In genomic region chr7:121505021-121505420, GRCh38 we compare ENCODE assay signal across 13 cellular contexts.
A peak's percentile ranks its signal among the peaks of the same experiment; 100 is the strongest.
DNase-seq lines count a peak whose midpoint lies in the region; TF ChIP-seq lines count a peak whose summit lies in the region.
"Had no signal": no experiment of that assay in that cellular context is flagged by ENCODE, and none has a peak within 500 bp of the region (broad histone marks: within the 10 kb centered on the region; RNA-seq: fewer than 3 reads in every experiment).

No MANE protein-coding gene starts in this region.

- H3K4me2 ChIP-seq in mesenchymal stem cell (ENCODE audit: low read length, poor library complexity, severe bottlenecking), result no peak overlapping the region

- no peak overlapping the region for H3K4me3 ChIP-seq in choroid plexus epithelial cell (ENCODE audit: low read depth, low read length)
- H3K4me3 ChIP-seq in mesenchymal stem cell (ENCODE audit: insufficient read depth in 1 of 2, low read depth in 1 of 2, low read length in 2 of 2), result peak overlapping the region in 1 of 2 experiments; percentile 23
- H3K4me3 ChIP-seq: sigmoid colon had no signal

- H4K91ac ChIP-seq in mesenchymal stem cell (ENCODE audit: low read length), result peak overlapping the region; percentile 54

- H3K9me3 ChIP-seq in mesenchymal stem cell (ENCODE audit: control insufficient read depth, low read length), result peaks cover 34% of the 10 kb centered on the region

- H4K8ac ChIP-seq in mesenchymal stem cell (ENCODE audit: low read length), result peak overlapping the region; percentile 19

- no peak overlapping the region for H3K14ac ChIP-seq in mesenchymal stem cell (ENCODE audit: low read length in 2 of 2)

- H2BK120ac ChIP-seq in mesenchymal stem cell (ENCODE audit: low read depth, low read length), result no peak overlapping the region

- no peak for TF ChIP-seq CTCF in choroid plexus epithelial cell (conservative IDR thresholded peaks at IDR 0.05; ENCODE audit: low read depth, low read length)

- no peak overlapping the region for H2AK5ac ChIP-seq in mesenchymal stem cell (ENCODE audit: low read length, severe bottlenecking)

- no peak overlapping the region for H3K23ac ChIP-seq in mesenchymal stem cell (ENCODE audit: low read length in 2 of 2)

- no peaks in the 10 kb centered on the region for H3K27me3 ChIP-seq in mesenchymal stem cell (ENCODE audit: control insufficient read depth in 1 of 2, insufficient read depth in 1 of 2, low read length in 2 of 2)
- H3K27me3 ChIP-seq: BE2C, sigmoid colon had no signal

- WGBS in mesenchymal stem cell, result 85% methylated on average over 1 of the region's 1 CpG

- DNase-seq in AG08396 (ENCODE audit: low spot score) (peak; percentile 22), M059J (ENCODE audit: low read depth) (peak; percentile 61), choroid plexus epithelial cell (ENCODE audit: low read depth) (peak; percentile 46), mesenchymal stem cell (peak; percentile 88), SIG-M5 treated with dmso at 0.1 percent for 504 hours (lab: John Stamatoyannopoulos, UW; ENCODE audit: unreplicated experiment) (no peak), NCI-H526 (lab: John Stamatoyannopoulos, UW) (no peak), G401 (ENCODE audit: low spot score) (no peak)
- DNase-seq in activated T-cell treated with anti-CD3 and anti-CD28 coated beads, Interleukin-2, amount 50 U/mL, for 48 hours, result no peak
- DNase-seq: activated CD4-positive, alpha-beta T cell treated with anti-CD3 and anti-CD28 coated beads for 4 hours; activated naive CD4-positive, alpha-beta T cell treated with anti-CD3 and anti-CD28 coated beads for 36 hours; BE2C; NCI-H1105 treated with DMSO at 0.1 percent for 48 hours; sigmoid colon had no signal

- H3K18ac ChIP-seq in mesenchymal stem cell (ENCODE audit: low read depth in 1 of 2, low read length in 2 of 2), result peak overlapping the region in 1 of 2 experiments; percentile 72

- H2BK12ac ChIP-seq in mesenchymal stem cell (ENCODE audit: low read length in 2 of 2), result no peak overlapping the region

- in situ Hi-C loops in G401 (cut with HindIII; ENCODE audit: low sequenced_read_pairs), result no loop called here

- H3K4me1 ChIP-seq in mesenchymal stem cell (ENCODE audit: control insufficient read depth, insufficient read depth, low read depth, low read length), result no peaks in the 10 kb centered on the region
- H3K4me1 ChIP-seq: BE2C, sigmoid colon had no signal

- no peak overlapping the region for H2AFZ ChIP-seq in mesenchymal stem cell (ENCODE audit: low read depth, low read length)

- H3K4ac ChIP-seq in mesenchymal stem cell (ENCODE audit: low read depth in 1 of 2, low read length in 2 of 2), result no peak overlapping the region

- H2BK15ac ChIP-seq in mesenchymal stem cell (ENCODE audit: low read depth, poor library complexity, severe bottlenecking), result no peak overlapping the region

- H3K27ac ChIP-seq in mesenchymal stem cell (ENCODE audit: low read length, poor library complexity, severe bottlenecking), result peak overlapping the region; percentile 86

- H3K9ac ChIP-seq in mesenchymal stem cell (ENCODE audit: low read length), result peak overlapping the region; percentile 79

- no peaks in the 10 kb centered on the region for H3K36me3 ChIP-seq in mesenchymal stem cell (ENCODE audit: control insufficient read depth in 1 of 2, insufficient read depth in 2 of 2, low read depth in 1 of 2, low read length in 2 of 2)
- H3K36me3 ChIP-seq: BE2C, sigmoid colon had no signal

- no peaks in the 10 kb centered on the region for H3K79me1 ChIP-seq in mesenchymal stem cell (replicated peaks; ENCODE audit: low read length, poor library complexity, severe bottlenecking)

- no peak overlapping the region for H2BK5ac ChIP-seq in mesenchymal stem cell (ENCODE audit: low read depth, low read length, poor library complexity, severe bottlenecking)

Comparison
In these comparisons a context has a peak if more than half of its experiments do, and no peak if none do; other contexts are left out.
1. DNase-seq: peak in AG08396 (single experiment), M059J (single experiment), choroid plexus epithelial cell (single experiment) and mesenchymal stem cell (single experiment); none in SIG-M5 treated with dmso at 0.1 percent for 504 hours (single experiment), NCI-H526 (0 of 2), activated T-cell treated with anti-CD3 and anti-CD28 coated beads, Interleukin-2, amount 50 U/mL, for 48 hours (0 of 2) and G401 (single experiment).